Comparison of ENCODE assay signal across 8 cellular contexts in genomic region chr22:40044870-40045834, GRCh38. TPM values are rescaled to one million over a fixed set of nuclear protein-coding genes. Genes with fewer than 3 reads are reported as not detected.
DNase-seq lines count a peak whose midpoint lies in the region; ATAC-seq and TF ChIP-seq lines count a peak whose summit lies in the region.

No MANE protein-coding gene starts in this region.

- no peaks in the 10 kb centered on the region for H3K36me3 ChIP-seq in HCT116 (ENCODE audit: control insufficient read depth in 1 of 2, insufficient read depth in 2 of 2, low read length in 2 of 2)
- H3K36me3 ChIP-seq in muscle layer of colon (ENCODE audit: insufficient read depth, low read length) = no peaks in the 10 kb centered on the region

- H3K9me3 Mint-ChIP-seq in activated CD8-positive, alpha-beta memory T cell treated with anti-CD3 and anti-CD28 coated beads, Interleukin-2, amount 10 ng/mL, durations not matched to agents 7 days and 5 days (ENCODE audit: low read depth) = no peaks in the 10 kb centered on the region

- H2AFZ ChIP-seq in HCT116 (ENCODE audit: low read depth, low read length, poor library complexity, severe bottlenecking) = no peak overlapping the region

- H3K4me1 ChIP-seq in HCT116 (ENCODE audit: control insufficient read depth in 1 of 2, insufficient read depth in 2 of 2, low read length in 2 of 2) = peaks cover 8 to 17% of the 10 kb centered on the region in 2 experiments
- peaks cover 24% of the 10 kb centered on the region for H3K4me1 ChIP-seq in muscle layer of colon (ENCODE audit: insufficient read depth, low read length)

- TF ChIP-seq RAD21 in HCT116 (IDR thresholded peaks at IDR 0.05; ENCODE audit: low read depth) = 0 out of 2 replicates have a peak, but pooled peaks have one; percentile 6

- no peak for TF ChIP-seq CTCF in GM12864 (IDR thresholded peaks at IDR 0.05; ENCODE audit: low read depth, low read length, missing control alignments)
- TF ChIP-seq CTCF in HCT116 (IDR thresholded peaks at IDR 0.05 in 2 of 3, conservative IDR thresholded peaks at IDR 0.05 in 1 of 3; ENCODE audit: borderline replicate concordance in 1 of 3, insufficient read depth in 1 of 3, low read depth in 2 of 3, low read length in 2 of 3) = no peak
- TF ChIP-seq CTCF in epithelial cell of esophagus (IDR thresholded peaks at IDR 0.05; ENCODE audit: insufficient read depth, low read depth, low read length, missing control alignments) = no peak

- H3K79me2 ChIP-seq in HCT116 (ENCODE audit: insufficient read depth, low read length) = no peaks in the 10 kb centered on the region

- POLR2A ChIA-PET in HCT116 (lab: Charles Lee) = interaction anchor here (1.0 to 1.4 kb wide), 8 partner anchors 20 to 525 kb away, joined by 3 to 18 read pairs (median 6); partner anchors contain the start of genes ADSL, ATF4 and TNRC6B

- peak overlapping the region; percentile 93 for H3K4me2 ChIP-seq in HCT116 (ENCODE audit: low read length)

- H3K27me3 Mint-ChIP-seq in activated CD8-positive, alpha-beta memory T cell treated with anti-CD3 and anti-CD28 coated beads, Interleukin-2, amount 10 ng/mL, durations not matched to agents 7 days and 5 days = no peaks in the 10 kb centered on the region

- H4K20me1 ChIP-seq in HCT116 (ENCODE audit: insufficient read depth) = no peaks in the 10 kb centered on the region

- H3K4me3 ChIP-seq in GM12864 (ENCODE audit: low read depth, low read length) (peak overlapping the region; percentile 95), HCT116 (replicated peaks in 1 of 2; ENCODE audit: low read depth in 1 of 2, low read length in 2 of 2) (peak overlapping the region; percentile 69 to 75), epithelial cell of esophagus (ENCODE audit: low read length) (peak overlapping the region; percentile 77), muscle layer of colon (ENCODE audit: low read depth in 1 of 2, low read length in 2 of 2) (peak overlapping the region; percentile 69 to 95)

- H3K4me1 Mint-ChIP-seq in activated CD8-positive, alpha-beta memory T cell treated with anti-CD3 and anti-CD28 coated beads, Interleukin-2, amount 10 ng/mL, durations not matched to agents 7 days and 5 days = peaks cover 40% of the 10 kb centered on the region

- H3K9me2 ChIP-seq in HCT116 (ENCODE audit: insufficient read depth) = no peaks in the 10 kb centered on the region

- RAD21 ChIA-PET in HCT116 (lab: Charles Lee; ENCODE audit: low non-redundant PET in 1 of 2, low total read pairs in 2 of 2, uncharacterized antibody in 2 of 2, unreplicated experiment in 2 of 2) = interaction anchor here (0.7 to 1.3 kb wide), 3 partner anchors 132 to 303 kb away, joined by 3 to 5 read pairs (median 4); no protein-coding TSS in a partner anchor

- no peak for TF ChIP-seq POLR2A in HCT116 (IDR thresholded peaks at IDR 0.05; ENCODE audit: borderline replicate concordance, extremely low read depth, insufficient read depth, insufficient read length)

- H3K9me3 ChIP-seq in HCT116 (ENCODE audit: control insufficient read depth in 1 of 2, insufficient read depth in 1 of 2, low read depth in 1 of 2, low read length in 2 of 2) (no peaks in the 10 kb centered on the region), muscle layer of colon (ENCODE audit: low read length) (no peaks in the 10 kb centered on the region)

- H3K27me3 ChIP-seq in HCT116 (ENCODE audit: insufficient read depth, low read length) = no peaks in the 10 kb centered on the region
- no peaks in the 10 kb centered on the region for H3K27me3 ChIP-seq in muscle layer of colon (ENCODE audit: control insufficient read depth in 1 of 2, insufficient read depth in 2 of 2, low read length in 2 of 2)

- CTCF ChIA-PET in HCT116 (lab: Charles Lee) = interaction anchor here (0.7 to 1.7 kb wide), 5 partner anchors 21 to 549 kb away, joined by 3 to 13 read pairs (median 5); no protein-coding TSS in a partner anchor
- CTCF ChIA-PET in activated CD8-positive, alpha-beta memory T cell treated with anti-CD3 and anti-CD28 coated beads, Interleukin-2, amount 10 ng/mL, durations not matched to agents 7 days and 5 days (lab: Charles Lee) = interaction anchor here (0.8 to 2.3 kb wide), 18 partner anchors 9 to 553 kb away, joined by 3 to 30 read pairs (median 4); partner anchors contain the start of genes ADSL and TNRC6B

- H3K27ac Mint-ChIP-seq in activated CD8-positive, alpha-beta memory T cell treated with anti-CD3 and anti-CD28 coated beads, Interleukin-2, amount 10 ng/mL, durations not matched to agents 7 days and 5 days = peak overlapping the region; percentile 97

- DNase-seq in GM12864 (ENCODE audit: low read depth) (peak; percentile 29), HCT116 (ENCODE audit: low read depth, low spot score) (no peak), NCI-H146 treated with DMSO at 0.1 percent for 48 hours (lab: John Stamatoyannopoulos, UW; ENCODE audit: unreplicated experiment) (peak; percentile 6), epithelial cell of esophagus (ENCODE audit: low read depth) (peak; percentile 28), GOT3 (lab: John Stamatoyannopoulos, UW) (no peak)
- peak; percentile 87 for DNase-seq in activated CD8-positive, alpha-beta memory T cell treated with anti-CD3 and anti-CD28 coated beads, Interleukin-2, amount 10 ng/mL, durations not matched to agents 7 days and 5 days
- DNase-seq in stimulated activated CD8-positive, alpha-beta memory T cell treated with anti-CD3 and anti-CD28 coated beads, Interleukin-4, amount 100 ng/mL, for 48 hours = peak; percentile 82

- intact Hi-C loops in HCT116 (cut with micrococcal nuclease) = loop anchor here (1.0 to 2.0 kb wide), 2 partner anchors 132 to 302 kb away; partner anchors contain the start of genes ADSL and TNRC6B

- H3K9ac ChIP-seq in HCT116 (ENCODE audit: low read length) = peak overlapping the region; percentile 60
- H3K9ac ChIP-seq in muscle layer of colon (ENCODE audit: low read length) = peak overlapping the region; percentile 34

- H3K27ac ChIP-seq in HCT116 (ENCODE audit: low read depth, low read length) (peak overlapping the region; percentile 65), muscle layer of colon (ENCODE audit: low read depth, low read length) (peak overlapping the region; percentile 98)

- H3K36me3 Mint-ChIP-seq in activated CD8-positive, alpha-beta memory T cell treated with anti-CD3 and anti-CD28 coated beads, Interleukin-2, amount 10 ng/mL, durations not matched to agents 7 days and 5 days = no peaks in the 10 kb centered on the region

- BruUV-seq in HCT116 (replicated peaks; lab: Mats Ljungman, UMichigan) = no TSS peak

- peak; percentile 37 for ATAC-seq in HCT116
- peak; percentile 21 for ATAC-seq in activated CD8-positive, alpha-beta memory T cell treated with anti-CD3 and anti-CD28 coated beads, Interleukin-2, amount 10 ng/mL, durations not matched to agents 7 days and 5 days

- H3K4me3 Mint-ChIP-seq in activated CD8-positive, alpha-beta memory T cell treated with anti-CD3 and anti-CD28 coated beads, Interleukin-2, amount 10 ng/mL, durations not matched to agents 7 days and 5 days = peak overlapping the region; percentile 84

TF ChIP-seq in HCT116, 20 proteins besides CTCF, POLR2A, EP300 and RAD21:
- peak; percentile 39; the same call in 1 of the 2 replicates for TF ChIP-seq ZFX (IDR thresholded peaks at IDR 0.05)
- TF ChIP-seq POLR2AphosphoS5 (IDR thresholded peaks at IDR 0.05; ENCODE audit: low read depth, low read length) = 0 out of 2 replicates have a peak, but pooled peaks have one; percentile 26
- TF ChIP-seq ATF3 (IDR thresholded peaks at IDR 0.05) = no peak
- peak; percentile 22 for TF ChIP-seq MAX (IDR thresholded peaks at IDR 0.05)

RNA-seq across cellular contexts. Expression of gene FAM83F, which starts 50.4 kb away (rescaled TPM):
- total RNA-seq in HCT116 (2021; ENCODE audit: unreplicated experiment) = 24.5 TPM
- polyA plus RNA-seq in HCT116 (2012) = 10.8 and 12.4 TPM in 2 replicates
- total RNA-seq in activated CD8-positive, alpha-beta memory T cell treated with anti-CD3 and anti-CD28 coated beads, Interleukin-2, amount 10 ng/mL, durations not matched to agents 7 days and 5 days = not detected

Comparison
In these comparisons a context has a peak if more than half of its experiments do, and no peak if none do; other contexts are left out.
1. DNase-seq: peak in GM12864 (single experiment), NCI-H146 treated with DMSO at 0.1 percent for 48 hours (single experiment), activated CD8-positive, alpha-beta memory T cell treated with anti-CD3 and anti-CD28 coated beads, Interleukin-2, amount 10 ng/mL, durations not matched to agents 7 days and 5 days (single experiment), epithelial cell of esophagus (single experiment) and stimulated activated CD8-positive, alpha-beta memory T cell treated with anti-CD3 and anti-CD28 coated beads, Interleukin-4, amount 100 ng/mL, for 48 hours (single experiment); none in HCT116 (single experiment) and GOT3 (single experiment).
2. RNA of gene FAM83F, which starts 50.4 kb away (total RNA-seq): 24.5 TPM in HCT116 (single experiment); not detected in activated CD8-positive, alpha-beta memory T cell treated with anti-CD3 and anti-CD28 coated beads, Interleukin-2, amount 10 ng/mL, durations not matched to agents 7 days and 5 days; every median in the first group is over 10 times any median in the second.
3. Peak in every context shown above with its lines, with median percentiles within 50 percentile points of each other: H3K4me3 ChIP-seq.